28 cellular contexts compared by ENCODE assay signal in genomic region chr18:26121476-26121875, GRCh38. TPM values are rescaled to one million over a fixed set of nuclear protein-coding genes. Genes with fewer than 3 reads are reported as not detected.
"Had no signal": no experiment of that assay in that cellular context is flagged by ENCODE, and none has a peak within 500 bp of the region (broad histone marks: within the 10 kb centered on the region; RNA-seq: fewer than 3 reads in every experiment).

No MANE protein-coding gene starts in this region.

- H3K4me2 ChIP-seq: neural progenitor cell had no signal

- H3K9ac ChIP-seq: neural progenitor cell had no signal

- H3K27ac ChIP-seq: esophagus squamous epithelium, gastrocnemius medialis, left ventricle myocardium inferior, neural progenitor cell, transverse colon had no signal

- H3K27me3 ChIP-seq: gastrocnemius medialis, neural progenitor cell had no signal

- H3K4me3 ChIP-seq: esophagus squamous epithelium, gastrocnemius medialis, left ventricle myocardium inferior, neural progenitor cell, transverse colon had no signal

- H2AFZ ChIP-seq: neural progenitor cell had no signal

- H3K4me1 ChIP-seq: esophagus squamous epithelium, gastrocnemius medialis, left ventricle myocardium inferior, neural progenitor cell, transverse colon had no signal

- H3K36me3 ChIP-seq: esophagus squamous epithelium, gastrocnemius medialis, left ventricle myocardium inferior, neural progenitor cell, transverse colon had no signal

- H3K9me3 ChIP-seq: esophagus squamous epithelium, gastrocnemius medialis, transverse colon had no signal

- DNase-seq: activated B cell treated with CpG ODN at 0.5 μM for 24 hours; activated CD4-positive, alpha-beta T cell treated with anti-CD3 and anti-CD28 coated beads for 36 hours; activated CD4-positive, alpha-beta T cell treated with anti-CD3 and anti-CD28 coated beads, Interleukin-2, amount 50 U/mL, for 48 hours; activated CD8-positive, alpha-beta memory T cell treated with anti-CD3 and anti-CD28 coated beads, Interleukin-2, amount 50 U/mL, for 48 hours; activated naive CD4-positive, alpha-beta T cell treated with Interleukin-2 at 50 U/mL for 16 hours; activated T-cell treated with anti-CD3 and anti-CD28 coated beads, Interleukin-2, amount 50 U/mL, for 4 hours; anterior cingulate cortex; caudate nucleus; effector memory CD8-positive, alpha-beta T cell; esophagus squamous epithelium; gastrocnemius medialis; hippocampal formation; left ventricle myocardium inferior; mammary epithelial cell; naive thymus-derived CD8-positive, alpha-beta T cell; stimulated activated CD4-positive, alpha-beta T cell treated with anti-CD3 and anti-CD28 coated beads, Interleukin-2, amount 100 ng/mL, for 48 hours; stimulated activated CD8-positive, alpha-beta memory T cell treated with anti-CD3 and anti-CD28 coated beads, Interleukin-4, amount 100 ng/mL, for 48 hours; stimulated activated naive B cell treated with anti-CD40 and anti-IgM and Interleukin-4, amounts not matched to agents 10 μg/mL and 1 μg/mL and 100 μg/mL, for 72 hours; T1000; transverse colon had no signal

RNA-seq across cellular contexts. Expression of gene PSMA8, which starts 12.2 kb away (rescaled TPM):
- total RNA-seq: dermis microvascular lymphatic vessel endothelial cell, esophagus squamous epithelium, gastrocnemius medialis, left ventricle myocardium inferior, mammary epithelial cell, mesothelial cell of epicardium, osteoblast, posterior vena cava, renal cortical epithelial cell, sciatic nerve, temporal lobe, transverse colon had no signal
